In genomic region chr7:130393095-130393494, GRCh38 we compare ENCODE assay signal across 13 cellular contexts. TPM values are rescaled to one million over a fixed set of nuclear protein-coding genes. Genes with fewer than 3 reads are reported as not detected.
DNase-seq lines count a peak whose midpoint lies in the region; ATAC-seq and TF ChIP-seq lines count a peak whose summit lies in the region.
"Had no signal": no experiment of that assay in that cellular context is flagged by ENCODE, and none has a peak within 500 bp of the region (broad histone marks: within the 10 kb centered on the region; RNA-seq: fewer than 3 reads in every experiment).

No MANE protein-coding gene starts in this region.

- TF ChIP-seq EP300 in neural cell (conservative IDR thresholded peaks at IDR 0.05; ENCODE audit: poor library complexity, severe bottlenecking) = no peak

- no peak overlapping the region for H3K27ac ChIP-seq in CD8-positive, alpha-beta T cell (ENCODE audit: low read depth, low read length)
- H3K27ac ChIP-seq in neural cell (ENCODE audit: low read length) = peak overlapping the region; percentile 33
- H3K27ac ChIP-seq: C4-2B, PC-9 had no signal

- no peak overlapping the region for H3K4me3 Mint-ChIP-seq in CD8-positive, alpha-beta T cell
- peak overlapping the region in 1 of 3 donors; percentile 72 for H3K4me3 Mint-ChIP-seq in T-cell

- ATAC-seq in CD8-positive, alpha-beta T cell = no peak
- ATAC-seq in T-cell (replicated peaks in 1 of 4) (no peak), GM21825 (IDR thresholded peaks at IDR 0.05; ENCODE audit: unreplicated experiment) (no peak)

- no peak for TF ChIP-seq RAD21 in neural cell (conservative IDR thresholded peaks at IDR 0.05)

- H3K36me3 Mint-ChIP-seq in CD8-positive, alpha-beta T cell = peaks cover 10% of the 10 kb centered on the region
- H3K36me3 Mint-ChIP-seq in T-cell = peaks cover under 1% of the 10 kb centered on the region

- no peaks in the 10 kb centered on the region for H3F3A ChIP-seq in neural cell (ENCODE audit: insufficient read depth, low read length, poor library complexity, severe bottlenecking)

- no peak for DNase-seq in CD8-positive, alpha-beta T cell
- DNase-seq in T-cell (no peak), fibroblast of villous mesenchyme (ENCODE audit: low read depth) (peak; percentile 66), CD1c-positive myeloid dendritic cell (ENCODE audit: extremely low spot score) (no peak), NCI-H526 treated with DMSO at 0.1 percent for 48 hours (lab: John Stamatoyannopoulos, UW) (no peak)
- DNase-seq in effector CD4-positive, alpha-beta T cell = no peak
- DNase-seq: activated T-cell treated with anti-CD3 and anti-CD28 coated beads, Interleukin-2, amount 50 U/mL, for 1 hour; PC-9; stimulated activated naive CD4-positive, alpha-beta T cell had no signal

- CTCF ChIA-PET in CD8-positive, alpha-beta T cell (lab: Charles Lee) = interaction anchor here (0.8 to 0.9 kb wide), 2 partner anchors 13 to 149 kb away, joined by 3 read pairs; no protein-coding TSS in a partner anchor
- CTCF ChIA-PET in T-cell (lab: Charles Lee) = no interaction called here

- no peak overlapping the region for H3K4me3 ChIP-seq in CD8-positive, alpha-beta T cell (ENCODE audit: low read depth, low read length)
- H3K4me3 ChIP-seq in fibroblast of villous mesenchyme (ENCODE audit: low read depth, low read length) = no peak overlapping the region
- H3K4me3 ChIP-seq in neural cell (ENCODE audit: low read length) = no peak overlapping the region
- H3K4me3 ChIP-seq: PC-9 had no signal

- no peak for TF ChIP-seq CTCF in CD8-positive, alpha-beta T cell (IDR thresholded peaks at IDR 0.05)
- no peak for TF ChIP-seq CTCF in fibroblast of villous mesenchyme (IDR thresholded peaks at IDR 0.05; ENCODE audit: insufficient read depth, low read depth, low read length)
- TF ChIP-seq CTCF in neural cell (IDR thresholded peaks at IDR 0.05; ENCODE audit: poor library complexity, severe bottlenecking) = no peak

- H3K27me3 ChIP-seq in CD8-positive, alpha-beta T cell (ENCODE audit: insufficient read depth, low read length) = no peaks in the 10 kb centered on the region
- H3K27me3 ChIP-seq in neural cell (ENCODE audit: insufficient read depth, low read depth, low read length) = no peaks in the 10 kb centered on the region

- intact Hi-C loops in CD8-positive, alpha-beta T cell (cut with DNase I, micrococcal nuclease) = loop anchor here (5.0 kb wide), 2 partner anchors 39 to 94 kb away; no protein-coding TSS in a partner anchor

- H3K9me3 Mint-ChIP-seq in CD8-positive, alpha-beta T cell = no peaks in the 10 kb centered on the region
- H3K9me3 Mint-ChIP-seq in T-cell = no peaks in the 10 kb centered on the region

- no peak overlapping the region for H3K4me2 ChIP-seq in neural cell (ENCODE audit: low read length)
- H3K4me2 ChIP-seq: PC-9 had no signal

- no peaks in the 10 kb centered on the region for H4K20me1 ChIP-seq in neural cell (ENCODE audit: insufficient read depth)

- H3K9me3 ChIP-seq in CD8-positive, alpha-beta T cell (ENCODE audit: low read length) = no peaks in the 10 kb centered on the region
- no peaks in the 10 kb centered on the region for H3K9me3 ChIP-seq in neural cell (ENCODE audit: low read length)

- no peaks in the 10 kb centered on the region for H3K36me3 ChIP-seq in CD8-positive, alpha-beta T cell (ENCODE audit: insufficient read depth, low read length)
- no peaks in the 10 kb centered on the region for H3K36me3 ChIP-seq in neural cell (ENCODE audit: insufficient read depth, low read length)

- peaks cover 25% of the 10 kb centered on the region for H3K4me1 ChIP-seq in CD8-positive, alpha-beta T cell (ENCODE audit: insufficient read depth, low read length)

- H3K27me3 Mint-ChIP-seq in CD8-positive, alpha-beta T cell (ENCODE audit: low read depth) = no peaks in the 10 kb centered on the region
- no peaks in the 10 kb centered on the region for H3K27me3 Mint-ChIP-seq in T-cell

- no peaks in the 10 kb centered on the region for H3K79me2 ChIP-seq in neural cell (replicated peaks; ENCODE audit: insufficient read depth, low read length)

- H3K4me1 Mint-ChIP-seq in CD8-positive, alpha-beta T cell (ENCODE audit: low read depth) = peaks cover 33% of the 10 kb centered on the region
- peaks cover 20 to 27% (median 25%) of the 10 kb centered on the region in 3 donors for H3K4me1 Mint-ChIP-seq in T-cell

- no peak overlapping the region for H3K9ac ChIP-seq in neural cell (ENCODE audit: low read length)

- no peaks in the 10 kb centered on the region for H3K9me2 ChIP-seq in neural cell (ENCODE audit: insufficient read depth, low read length)

- H2AFZ ChIP-seq in neural cell (ENCODE audit: low read depth, low read length) = no peak overlapping the region
- H2AFZ ChIP-seq: PC-9 had no signal

- H3K27ac Mint-ChIP-seq in CD8-positive, alpha-beta T cell = peak overlapping the region; percentile 55
- H3K27ac Mint-ChIP-seq in T-cell = peak overlapping the region; percentile 90 to 96

- POLR2A ChIA-PET in CD8-positive, alpha-beta T cell (lab: Charles Lee) = interaction anchor here (1.3 to 2.9 kb wide), 2 partner anchors 20 to 48 kb away, joined by 4 to 7 read pairs; partner anchors contain the start of gene CEP41
- POLR2A ChIA-PET in T-cell (lab: Charles Lee) = interaction anchor here in 1 of 2 donors (0.6 to 0.7 kb wide), 2 partner anchors 9 to 227 kb away, joined by 3 read pairs; no protein-coding TSS in a partner anchor

TF ChIP-seq in neural cell, 6 proteins besides CTCF, POLR2A, EP300 and RAD21:
- no peak for TF ChIP-seq TAF1 (IDR thresholded peaks at IDR 0.05; ENCODE audit: low read depth)
- no peak for TF ChIP-seq SMC3 (conservative IDR thresholded peaks at IDR 0.05; ENCODE audit: poor library complexity)
- TF ChIP-seq EZH2 (IDR thresholded peaks at IDR 0.05; ENCODE audit: borderline replicate concordance, insufficient read depth, low read length, poor library complexity, severe bottlenecking) = no peak
- no peak for TF ChIP-seq POLR2AphosphoS5 (IDR thresholded peaks at IDR 0.05)
- no peak for TF ChIP-seq MXI1 (conservative IDR thresholded peaks at IDR 0.05; ENCODE audit: poor library complexity, severe bottlenecking)
- no peak for TF ChIP-seq REST (IDR thresholded peaks at IDR 0.05; ENCODE audit: borderline replicate concordance)

RNA-seq across cellular contexts. Expression of gene CPA1, which starts 12.8 kb away (rescaled TPM):
- not detected for total RNA-seq in CD8-positive, alpha-beta T cell
- total RNA-seq in T-cell = 10 to 100 TPM in 3 of 5 donors, not detected in 2; 15.8 to 22.5 (median 16.0) TPM
- 0.32 and 0.86 TPM in 2 replicates for total RNA-seq in fibroblast of villous mesenchyme
- not detected in 2 replicates for polyA plus RNA-seq in neural cell
- polyA minus RNA-seq in neural cell = not detected in 2 replicates
- total RNA-seq: PC-9 had no signal

RNA-seq across cellular contexts. Expression of gene CEP41, which starts 47.7 kb away (rescaled TPM):
- total RNA-seq in CD8-positive, alpha-beta T cell = 1 to 10 TPM; 4.8 to 5.5 TPM
- total RNA-seq in T-cell = 10 to 100 TPM in 1 of 5 donors, 1 to 10 TPM in 4; 6.3 to 13.6 (median 9.2) TPM
- 9.7 and 12.5 TPM in 2 replicates for total RNA-seq in fibroblast of villous mesenchyme
- 47.0 and 47.5 TPM in 2 replicates for polyA plus RNA-seq in neural cell
- polyA minus RNA-seq in neural cell = 44.6 and 49.2 TPM in 2 replicates

RNA-seq across cellular contexts. Expression of gene CPA5, which starts 48.5 kb away (rescaled TPM):
- not detected for total RNA-seq in CD8-positive, alpha-beta T cell
- total RNA-seq in T-cell (1 to 10 TPM in 4 of 5 donors, not detected in 1; 1.2 to 9.4 (median 4.5) TPM), fibroblast of villous mesenchyme (not detected in 2 replicates)
- polyA plus RNA-seq in neural cell = not detected in 2 replicates
- polyA minus RNA-seq in neural cell = 0.46 and 0.49 TPM in 2 replicates
- total RNA-seq: chondrocyte, PC-9 had no signal
